Comparison of ENCODE assay signal across 8 cellular contexts in genomic region chr13:73748404-73748803, GRCh38.
"Had no signal": no experiment of that assay in that cellular context is flagged by ENCODE, and none has a peak within 500 bp of the region (broad histone marks: within the 10 kb centered on the region; RNA-seq: fewer than 3 reads in every experiment).

No MANE protein-coding gene starts in this region.

- FAIRE-seq: G401.6, GM12878, GM12891, GM12892, GM18507, GM19239 had no signal

- ATAC-seq: GM12878 had no signal

- DNase-seq: GDM1, GF-D8 had no signal

- H3K4me3 ChIP-seq: GM12878 had no signal
